ENCODE assay signal across 33 cellular contexts in the genomic region with DNA sequence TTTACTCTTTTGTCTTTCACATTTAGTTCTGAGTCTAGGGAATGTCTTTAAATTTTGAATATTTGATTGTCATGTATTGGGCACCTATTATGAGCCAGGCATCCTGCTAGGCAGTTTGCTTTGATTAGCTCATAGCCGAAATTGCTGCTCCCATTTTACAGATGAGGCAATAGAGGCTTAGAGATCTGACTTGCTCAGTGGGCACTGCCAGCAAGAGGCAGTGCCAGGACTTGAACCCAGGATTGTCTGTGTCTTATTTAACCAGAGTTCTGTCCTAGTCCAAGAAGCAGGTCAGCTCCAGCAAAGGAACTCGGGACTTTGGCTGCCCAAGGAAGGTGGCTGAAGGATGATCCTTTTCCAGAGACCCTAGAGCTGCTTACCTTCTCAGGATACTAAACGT. TPM values are rescaled to one million over a fixed set of nuclear protein-coding genes. Genes with fewer than 3 reads are reported as not detected.
"Had no signal": no experiment of that assay in that cellular context is flagged by ENCODE, and none has a peak within 500 bp of the region (broad histone marks: within the 10 kb centered on the region; RNA-seq: fewer than 3 reads in every experiment).

No MANE protein-coding gene starts in this region.

- FAIRE-seq: islet of Langerhans, kidney had no signal

- H3K4me2 ChIP-seq: neural progenitor cell, smooth muscle cell had no signal

- H3K4me3 ChIP-seq: left lung, lower lobe of right lung, neural progenitor cell, psoas muscle, right atrium auricular region, smooth muscle cell, tibial nerve, uterus had no signal

- H3K4me3 Mint-ChIP-seq: immature natural killer cell; mesothelial cell of epicardium; naive B cell; natural killer cell; nephron progenitor cell; neural progenitor cell; stimulated activated memory B cell treated with anti-CD40 and anti-IgM and Interleukin-4, amounts not matched to agents 10 μg/mL and 1 μg/mL and 100 μg/mL, for 72 hours; stimulated activated naive CD8-positive, alpha-beta T cell treated with anti-CD3 and anti-CD28 coated beads, Interleukin-15, amount 100 ng/mL, for 72 hours; type B pancreatic cell had no signal

- H3K27ac ChIP-seq: left lung, lower lobe of right lung, neural progenitor cell, neutrophil, parathyroid adenoma, psoas muscle, right atrium auricular region, tibial nerve, uterus had no signal

- H3K4me1 ChIP-seq: left lung, lower lobe of right lung, neural progenitor cell, parathyroid adenoma, psoas muscle, right atrium auricular region, tibial nerve, uterus had no signal

- H2AFZ ChIP-seq: neural progenitor cell, parathyroid adenoma had no signal

- H3K9me3 ChIP-seq: left lung, lower lobe of right lung, neutrophil, psoas muscle, right atrium auricular region, tibial nerve, uterus had no signal

- H3K4me1 Mint-ChIP-seq: immature natural killer cell; mesothelial cell of epicardium; naive B cell; natural killer cell; nephron progenitor cell; neural progenitor cell; stimulated activated memory B cell treated with anti-CD40 and anti-IgM and Interleukin-4, amounts not matched to agents 10 μg/mL and 1 μg/mL and 100 μg/mL, for 72 hours; stimulated activated naive CD8-positive, alpha-beta T cell treated with anti-CD3 and anti-CD28 coated beads, Interleukin-15, amount 100 ng/mL, for 72 hours had no signal

- H3K27me3 ChIP-seq: left lung, neural progenitor cell, right atrium auricular region, tibial nerve, uterus had no signal

- H3K36me3 ChIP-seq: left lung, lower lobe of right lung, neural progenitor cell, neutrophil, right atrium auricular region, tibial nerve, uterus had no signal

- ATAC-seq: left colon; left lung; lower lobe of right lung; natural killer cell; psoas muscle; stimulated activated memory B cell treated with anti-CD40 and anti-IgM and Interleukin-4, amounts not matched to agents 10 μg/mL and 1 μg/mL and 100 μg/mL, for 72 hours; stimulated activated naive CD8-positive, alpha-beta T cell treated with anti-CD3 and anti-CD28 coated beads, Interleukin-15, amount 100 ng/mL, for 72 hours had no signal

- H3K27ac Mint-ChIP-seq: immature natural killer cell; mesothelial cell of epicardium; natural killer cell; nephron progenitor cell; neural progenitor cell; stimulated activated memory B cell treated with anti-CD40 and anti-IgM and Interleukin-4, amounts not matched to agents 10 μg/mL and 1 μg/mL and 100 μg/mL, for 72 hours; stimulated activated naive CD8-positive, alpha-beta T cell treated with anti-CD3 and anti-CD28 coated beads, Interleukin-15, amount 100 ng/mL, for 72 hours; type B pancreatic cell had no signal

- H3K27me3 Mint-ChIP-seq: stimulated activated memory B cell treated with anti-CD40 and anti-IgM and Interleukin-4, amounts not matched to agents 10 μg/mL and 1 μg/mL and 100 μg/mL, for 72 hours; stimulated activated naive CD8-positive, alpha-beta T cell treated with anti-CD3 and anti-CD28 coated beads, Interleukin-15, amount 100 ng/mL, for 72 hours had no signal

- H3K9ac ChIP-seq: neural progenitor cell, parathyroid adenoma had no signal

- H3K79me2 ChIP-seq: parathyroid adenoma had no signal

- H3K9me3 Mint-ChIP-seq: immature natural killer cell; mesothelial cell of epicardium; naive B cell; natural killer cell; nephron progenitor cell; neural progenitor cell; stimulated activated memory B cell treated with anti-CD40 and anti-IgM and Interleukin-4, amounts not matched to agents 10 μg/mL and 1 μg/mL and 100 μg/mL, for 72 hours; stimulated activated naive CD8-positive, alpha-beta T cell treated with anti-CD3 and anti-CD28 coated beads, Interleukin-15, amount 100 ng/mL, for 72 hours; type B pancreatic cell had no signal

- DNase-seq: hypothalamus; immature natural killer cell; kidney; left colon; left lung; lower lobe of right lung; mammary epithelial cell; mesenchymal stem cell; naive B cell; natural killer cell; nephron progenitor cell; occipital lobe; psoas muscle; stimulated activated CD4-positive, alpha-beta T cell treated with anti-CD3 and anti-CD28 coated beads, Interleukin-1b, Interleukin-23, amount 100 ng/mL, for 48 hours; stimulated activated CD4-positive, alpha-beta T cell treated with anti-CD3 and anti-CD28 coated beads, Interleukin-2, amount 100 ng/mL, for 48 hours; stimulated activated CD4-positive, alpha-beta T cell treated with anti-CD3 and anti-CD28 coated beads, Interleukin-4, amount 100 ng/mL, for 4 hours; stimulated activated CD8-positive, alpha-beta memory T cell treated with anti-CD3 and anti-CD28 coated beads, Interleukin-4, amount 100 ng/mL, for 48 hours; stimulated activated naive CD4-positive, alpha-beta T cell treated with Interleukin-2 at 50 U/mL for 16 hours; stimulated activated naive CD8-positive, alpha-beta T cell treated with anti-CD3 and anti-CD28 coated beads, Interleukin-15, amount 100 ng/mL, for 72 hours; substantia nigra; uterus had no signal

- H3K36me3 Mint-ChIP-seq: immature natural killer cell; mesothelial cell of epicardium; naive B cell; natural killer cell; neural progenitor cell; stimulated activated memory B cell treated with anti-CD40 and anti-IgM and Interleukin-4, amounts not matched to agents 10 μg/mL and 1 μg/mL and 100 μg/mL, for 72 hours; type B pancreatic cell had no signal

RNA-seq across cellular contexts. Expression of a gene that starts 24.5 kb away (rescaled TPM):
- total RNA-seq: left colon, mononuclear cell, natural killer cell, psoas muscle, skeletal muscle tissue had no signal
